Comparison of ENCODE assay signal across 8 cellular contexts in the genomic region with DNA sequence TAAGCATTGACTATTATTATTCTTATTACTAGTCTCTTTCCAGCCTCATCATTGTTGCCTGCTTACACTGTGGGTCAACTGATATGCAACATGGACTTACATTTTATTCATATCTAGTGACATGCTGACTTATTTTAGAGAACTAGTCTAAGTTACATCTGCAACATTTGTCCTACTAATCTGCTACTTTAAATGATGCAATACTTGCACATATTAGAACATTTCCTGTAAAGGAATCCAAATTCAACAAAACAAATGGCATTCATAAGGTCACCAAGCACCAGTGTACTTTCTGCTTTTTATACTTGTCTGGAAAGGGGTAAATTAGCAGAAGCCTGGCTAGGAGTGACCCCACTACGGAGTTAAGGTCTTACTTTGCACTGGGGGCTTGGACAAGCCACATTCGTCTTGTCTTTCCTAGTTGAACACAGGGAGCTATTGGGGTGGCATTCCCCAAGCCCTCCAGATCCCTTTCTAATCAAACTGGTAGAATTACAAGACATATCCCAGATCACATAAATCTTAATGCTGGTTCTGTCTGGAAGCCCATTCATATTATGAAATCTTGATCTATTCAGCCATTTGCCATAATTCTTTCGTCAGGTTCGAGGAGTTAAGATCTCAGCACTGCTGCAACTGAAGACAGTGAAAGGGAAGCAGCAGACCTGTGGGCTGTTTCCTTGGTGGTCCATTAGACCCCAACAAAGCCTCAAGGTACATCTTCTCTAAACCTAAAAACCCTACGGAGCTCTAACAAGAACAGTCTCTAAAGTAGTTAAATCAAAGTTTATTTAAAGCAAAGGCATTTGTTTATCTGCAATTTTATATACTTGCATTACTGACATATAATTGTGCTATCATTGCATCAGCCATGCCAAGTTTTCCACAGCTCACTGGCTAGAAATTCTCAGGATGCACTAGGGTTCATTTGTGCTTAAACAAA. TPM values are rescaled to one million over a fixed set of nuclear protein-coding genes. Genes with fewer than 3 reads are reported as not detected.
DNase-seq lines count a peak whose midpoint lies in the region; ATAC-seq lines count a peak whose summit lies in the region.
"Had no signal": no experiment of that assay in that cellular context is flagged by ENCODE, and none has a peak within 500 bp of the region (broad histone marks: within the 10 kb centered on the region; RNA-seq: fewer than 3 reads in every experiment).

No MANE protein-coding gene starts in this region.

- no peaks in the 10 kb centered on the region for H3K9me3 ChIP-seq in subcutaneous abdominal adipose tissue (ENCODE audit: control insufficient read depth in 5 of 5, low read length in 5 of 5)

- peak overlapping the region in 4 of 5 donors; percentile 9 to 50 (median 23) for H3K4me3 ChIP-seq in subcutaneous abdominal adipose tissue (ENCODE audit: low read depth in 1 of 5, low read length in 5 of 5)

- H3K36me3 Mint-ChIP-seq in activated CD4-positive, alpha-beta memory T cell treated with anti-CD3 and anti-CD28 coated beads for 36 hours = no peaks in the 10 kb centered on the region

- peaks cover 13% of the 10 kb centered on the region for H3K4me1 Mint-ChIP-seq in activated CD4-positive, alpha-beta memory T cell treated with anti-CD3 and anti-CD28 coated beads for 36 hours (ENCODE audit: low read depth)

- H3K9me3 Mint-ChIP-seq in activated CD4-positive, alpha-beta memory T cell treated with anti-CD3 and anti-CD28 coated beads for 36 hours = no peaks in the 10 kb centered on the region

- no peaks in the 10 kb centered on the region for H3K27me3 ChIP-seq in subcutaneous abdominal adipose tissue (ENCODE audit: control insufficient read depth in 5 of 5, insufficient read depth in 4 of 5, low read length in 5 of 5)

- intact Hi-C loops in activated CD4-positive, alpha-beta memory T cell treated with anti-CD3 and anti-CD28 coated beads for 36 hours (cut with micrococcal nuclease) = no loop called here
- intact Hi-C loops in left ventricle myocardium superior (cut with micrococcal nuclease) = no loop called here

- H3K4me1 ChIP-seq in subcutaneous abdominal adipose tissue (ENCODE audit: control insufficient read depth in 5 of 5, insufficient read depth in 5 of 5, low read length in 5 of 5) = peaks cover 16 to 70% (median 56%) of the 10 kb centered on the region in 5 donors

- H3K36me3 ChIP-seq in subcutaneous abdominal adipose tissue (ENCODE audit: control insufficient read depth in 5 of 5, insufficient read depth in 5 of 5, low read length in 5 of 5) = no peaks in the 10 kb centered on the region

- CTCF ChIA-PET in activated CD4-positive, alpha-beta memory T cell treated with anti-CD3 and anti-CD28 coated beads for 36 hours (lab: Charles Lee) = interaction anchor here (0.6 kb wide), 1 partner anchor 89 kb away, joined by 4 read pairs; no protein-coding TSS in a partner anchor

- H3K27ac Mint-ChIP-seq in activated CD4-positive, alpha-beta memory T cell treated with anti-CD3 and anti-CD28 coated beads for 36 hours = peak overlapping the region; percentile 50

- in situ Hi-C loops in KBM-7 (cut with MboI; ENCODE audit: low pct_unique_long_range_greater_than_20kb, low sequenced_read_pairs) = no loop called here

- ATAC-seq in left ventricle myocardium superior (peak; percentile 68), HG03571 (IDR thresholded peaks at IDR 0.05; ENCODE audit: unreplicated experiment) (no peak)

- POLR2A ChIA-PET in activated CD4-positive, alpha-beta memory T cell treated with anti-CD3 and anti-CD28 coated beads for 36 hours (lab: Charles Lee) = no interaction called here

- no peaks in the 10 kb centered on the region for H3K27me3 Mint-ChIP-seq in activated CD4-positive, alpha-beta memory T cell treated with anti-CD3 and anti-CD28 coated beads for 36 hours

- H3K9ac ChIP-seq in subcutaneous abdominal adipose tissue (ENCODE audit: low read length in 5 of 5) = peak overlapping the region; percentile 51 to 91 (median 64)

- DNase-seq in KBM-7 = peak; percentile 47
- DNase-seq in activated CD4-positive, alpha-beta memory T cell treated with anti-CD3 and anti-CD28 coated beads for 36 hours = no peak
- no peak for DNase-seq in left ventricle myocardium superior
- DNase-seq in activated CD4-positive, alpha-beta T cell treated with anti-CD3 and anti-CD28 coated beads, Interleukin-2, amount 50 U/mL, for 4 hours = no peak
- no peak for DNase-seq in NCI-H82 (lab: John Stamatoyannopoulos, UW)
- DNase-seq: NCI-H2171 had no signal

- peak overlapping the region; percentile 95 for H3K27ac ChIP-seq in subcutaneous abdominal adipose tissue (ENCODE audit: low read depth, low read length)

- H3K4me3 Mint-ChIP-seq in activated CD4-positive, alpha-beta memory T cell treated with anti-CD3 and anti-CD28 coated beads for 36 hours = no peak overlapping the region

RNA-seq across cellular contexts. Expression of a gene that starts 49.9 kb away (rescaled TPM):
- 10 to 100 TPM; 96.7 to 97.5 TPM for total RNA-seq in activated CD4-positive, alpha-beta memory T cell treated with anti-CD3 and anti-CD28 coated beads for 36 hours
- 43.5 TPM for total RNA-seq in left ventricle myocardium superior
